In genomic region chr3:1380926-1381646, GRCh38 we compare ENCODE assay signal across 10 cellular contexts.
DNase-seq lines count a peak whose midpoint lies in the region; ATAC-seq lines count a peak whose summit lies in the region.
"Had no signal": no experiment of that assay in that cellular context is flagged by ENCODE, and none has a peak within 500 bp of the region (broad histone marks: within the 10 kb centered on the region; RNA-seq: fewer than 3 reads in every experiment).

No MANE protein-coding gene starts in this region.

- DNase-seq in germinal center (ENCODE audit: low spot score) (peak; percentile 51), glomerular visceral epithelial cell (ENCODE audit: extremely low spot score) (no peak), NCI-H128 (lab: John Stamatoyannopoulos, UW; ENCODE audit: unreplicated experiment) (no peak), occipital lobe (lab: John Stamatoyannopoulos, UW) (no peak), DMS53 treated with DMSO at 0.1 percent for 48 hours (lab: John Stamatoyannopoulos, UW; ENCODE audit: unreplicated experiment) (no peak)
- DNase-seq: DND-41, upper lobe of left lung had no signal

- ATAC-seq in GM18867 (IDR thresholded peaks at IDR 0.05; ENCODE audit: unreplicated experiment) (peak; percentile 62), GM21723 (IDR thresholded peaks at IDR 0.05; ENCODE audit: unreplicated experiment) (peak; percentile 92), HG03432 (IDR thresholded peaks at IDR 0.05; ENCODE audit: unreplicated experiment) (peak; percentile 86)
